In the genomic region with DNA sequence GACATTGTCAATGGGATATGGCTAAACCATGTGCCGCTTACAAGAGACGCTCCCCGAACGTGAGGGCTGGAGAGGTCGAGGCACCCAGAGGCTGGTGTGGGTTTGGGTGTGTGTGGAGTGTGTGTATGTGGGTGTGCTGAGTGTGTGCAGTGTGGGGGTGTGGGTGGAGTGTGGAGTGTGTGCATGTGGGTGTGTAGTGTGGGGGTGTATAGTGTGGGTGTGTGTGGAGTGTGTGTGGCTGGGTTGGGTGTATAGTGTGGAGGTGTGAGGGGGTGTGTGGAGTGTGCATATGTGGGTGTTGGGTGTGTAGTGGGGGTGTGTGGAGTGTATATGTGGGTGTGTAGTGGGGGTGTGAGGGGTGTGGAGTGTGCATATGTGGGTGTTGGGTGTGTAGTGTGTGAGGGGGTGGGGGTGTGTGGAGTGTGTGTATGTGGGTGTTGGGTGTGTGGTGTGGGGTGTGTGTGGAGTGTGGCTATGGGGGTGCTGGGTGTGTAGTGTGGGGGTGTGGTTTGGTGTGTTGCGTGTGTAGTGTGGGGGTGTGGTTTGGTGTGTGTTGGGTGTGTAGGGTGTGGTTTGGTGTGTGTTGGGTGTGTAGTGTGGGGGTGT, we compare ENCODE assay signal across 22 cellular contexts. TPM values are rescaled to one million over a fixed set of nuclear protein-coding genes. Genes with fewer than 3 reads are reported as not detected.
DNase-seq lines count a peak whose midpoint lies in the region; ATAC-seq and TF ChIP-seq lines count a peak whose summit lies in the region.
"Had no signal": no experiment of that assay in that cellular context is flagged by ENCODE, and none has a peak within 500 bp of the region (broad histone marks: within the 10 kb centered on the region; RNA-seq: fewer than 3 reads in every experiment).

No MANE protein-coding gene starts in this region.

- POLR2A ChIA-PET in activated CD8-positive, alpha-beta T cell treated with anti-CD3 and anti-CD28 coated beads for 36 hours (lab: Charles Lee): no interaction called here

- H3K4me3 Mint-ChIP-seq in activated CD4-positive, alpha-beta T cell treated with anti-CD3 and anti-CD28 coated beads, Interleukin-2, amount 10 ng/mL, durations not matched to agents 24 days and 14 days: no peak overlapping the region
- H3K4me3 Mint-ChIP-seq in activated CD8-positive, alpha-beta T cell treated with anti-CD3 and anti-CD28 coated beads for 36 hours: no peak overlapping the region
- H3K4me3 Mint-ChIP-seq: CD8-positive, alpha-beta memory T cell; effector memory CD8-positive, alpha-beta T cell; H9; neural crest cell had no signal

- ATAC-seq in activated CD8-positive, alpha-beta T cell treated with anti-CD3 and anti-CD28 coated beads for 36 hours: no peak
- ATAC-seq in left ventricle myocardium superior: no peak
- ATAC-seq in GM19467 (IDR thresholded peaks at IDR 0.05; ENCODE audit: unreplicated experiment): no peak
- ATAC-seq: effector memory CD8-positive, alpha-beta T cell had no signal

- no peak for TF ChIP-seq CTCF in activated CD8-positive, alpha-beta T cell treated with anti-CD3 and anti-CD28 coated beads for 36 hours (IDR thresholded peaks at IDR 0.05)
- TF ChIP-seq CTCF in GM20000 (IDR thresholded peaks at IDR 0.05; ENCODE audit: extremely low read depth, missing control alignments): no peak

- peaks cover 11% of the 10 kb centered on the region for H3K9me3 Mint-ChIP-seq in activated CD4-positive, alpha-beta T cell treated with anti-CD3 and anti-CD28 coated beads, Interleukin-2, amount 10 ng/mL, durations not matched to agents 24 days and 14 days
- H3K9me3 Mint-ChIP-seq in activated CD8-positive, alpha-beta T cell treated with anti-CD3 and anti-CD28 coated beads for 36 hours: no peaks in the 10 kb centered on the region
- H3K9me3 Mint-ChIP-seq: CD8-positive, alpha-beta memory T cell; effector memory CD8-positive, alpha-beta T cell; H9 had no signal

- no peak for DNase-seq in activated CD4-positive, alpha-beta T cell treated with anti-CD3 and anti-CD28 coated beads, Interleukin-2, amount 10 ng/mL, durations not matched to agents 24 days and 14 days
- no peak for DNase-seq in activated CD4-positive, alpha-beta T cell treated with anti-CD3 and anti-CD28 coated beads, Interleukin-2, amount 50 U/mL, for 4 hours
- no peak for DNase-seq in activated CD8-positive, alpha-beta T cell treated with anti-CD3 and anti-CD28 coated beads for 36 hours
- DNase-seq in left ventricle myocardium superior (peak; percentile 13), posterior vena cava (ENCODE audit: low spot score) (peak; percentile 40), GM20000 (ENCODE audit: low spot score) (no peak), GM03348 (ENCODE audit: low spot score) (no peak)
- DNase-seq: 8988T; activated CD4-positive, alpha-beta T cell treated with anti-CD3 and anti-CD28 coated beads, Interleukin-2, amount 50 U/mL, for 1 hour; activated gamma-delta T cell treated with Interleukin-2 at 50 U/mL for 16 hours; brain microvascular endothelial cell; colonic mucosa; DMS153; effector memory CD8-positive, alpha-beta T cell; H9; NCI-H1930; NCI-H526 treated with DMSO at 0.1 percent for 48 hours; substantia nigra; T-helper 2 cell had no signal

- intact Hi-C loops in activated CD4-positive, alpha-beta T cell treated with anti-CD3 and anti-CD28 coated beads, Interleukin-2, amount 10 ng/mL, durations not matched to agents 24 days and 14 days (cut with micrococcal nuclease): no loop called here
- intact Hi-C loops in activated CD8-positive, alpha-beta T cell treated with anti-CD3 and anti-CD28 coated beads for 36 hours (cut with micrococcal nuclease): no loop called here
- intact Hi-C loops in left ventricle myocardium superior (cut with micrococcal nuclease) (no loop called here), posterior vena cava (cut with DNase I) (no loop called here)

- H3K4me1 Mint-ChIP-seq in activated CD4-positive, alpha-beta T cell treated with anti-CD3 and anti-CD28 coated beads, Interleukin-2, amount 10 ng/mL, durations not matched to agents 24 days and 14 days: peaks cover 5% of the 10 kb centered on the region
- H3K4me1 Mint-ChIP-seq in activated CD8-positive, alpha-beta T cell treated with anti-CD3 and anti-CD28 coated beads for 36 hours (ENCODE audit: low read depth): peaks cover 4% of the 10 kb centered on the region
- H3K4me1 Mint-ChIP-seq: H9 had no signal

- CTCF ChIA-PET in activated CD8-positive, alpha-beta T cell treated with anti-CD3 and anti-CD28 coated beads for 36 hours (lab: Charles Lee): no interaction called here

- H3K36me3 Mint-ChIP-seq in activated CD4-positive, alpha-beta T cell treated with anti-CD3 and anti-CD28 coated beads, Interleukin-2, amount 10 ng/mL, durations not matched to agents 24 days and 14 days (ENCODE audit: low read depth): peaks cover 5% of the 10 kb centered on the region
- H3K36me3 Mint-ChIP-seq in activated CD8-positive, alpha-beta T cell treated with anti-CD3 and anti-CD28 coated beads for 36 hours (ENCODE audit: low read depth): peaks cover 7% of the 10 kb centered on the region
- H3K36me3 Mint-ChIP-seq: CD8-positive, alpha-beta memory T cell had no signal

- peak overlapping the region; percentile 60 for H3K27ac Mint-ChIP-seq in activated CD4-positive, alpha-beta T cell treated with anti-CD3 and anti-CD28 coated beads, Interleukin-2, amount 10 ng/mL, durations not matched to agents 24 days and 14 days
- H3K27ac Mint-ChIP-seq in activated CD8-positive, alpha-beta T cell treated with anti-CD3 and anti-CD28 coated beads for 36 hours: peak overlapping the region; percentile 0
- H3K27ac Mint-ChIP-seq: effector memory CD8-positive, alpha-beta T cell; H9 had no signal

- H3K27me3 Mint-ChIP-seq in activated CD4-positive, alpha-beta T cell treated with anti-CD3 and anti-CD28 coated beads, Interleukin-2, amount 10 ng/mL, durations not matched to agents 24 days and 14 days: no peaks in the 10 kb centered on the region
- no peaks in the 10 kb centered on the region for H3K27me3 Mint-ChIP-seq in activated CD8-positive, alpha-beta T cell treated with anti-CD3 and anti-CD28 coated beads for 36 hours
- H3K27me3 Mint-ChIP-seq: CD8-positive, alpha-beta memory T cell; effector memory CD8-positive, alpha-beta T cell had no signal

RNA-seq across cellular contexts. Expression of a gene that starts 42.2 kb away (rescaled TPM):
- 100 and 102 TPM in 2 replicates for total RNA-seq in activated CD4-positive, alpha-beta T cell treated with anti-CD3 and anti-CD28 coated beads, Interleukin-2, amount 10 ng/mL, durations not matched to agents 24 days and 14 days
- total RNA-seq in activated CD8-positive, alpha-beta T cell treated with anti-CD3 and anti-CD28 coated beads for 36 hours: 10 to 100 TPM; 40.1 to 46.1 TPM
- total RNA-seq in left ventricle myocardium superior (7.6 TPM), posterior vena cava (1 to 10 TPM; 4.5 to 6.5 TPM)

Comparison
In these comparisons a context has a peak if more than half of its experiments do, and no peak if none do; other contexts are left out.
1. DNase-seq: peak in left ventricle myocardium superior (single experiment) and posterior vena cava (single experiment); none in activated CD4-positive, alpha-beta T cell treated with anti-CD3 and anti-CD28 coated beads, Interleukin-2, amount 10 ng/mL, durations not matched to agents 24 days and 14 days (single experiment), activated CD4-positive, alpha-beta T cell treated with anti-CD3 and anti-CD28 coated beads, Interleukin-2, amount 50 U/mL, for 4 hours (0 of 2), activated CD8-positive, alpha-beta T cell treated with anti-CD3 and anti-CD28 coated beads for 36 hours (single experiment), GM20000 (single experiment) and GM03348 (single experiment).